Comparison of ENCODE assay signal across 10 cellular contexts in genomic region chrX:115023139-115023538, GRCh38. TPM values are rescaled to one million over a fixed set of nuclear protein-coding genes. Genes with fewer than 3 reads are reported as not detected.
DNase-seq lines count a peak whose midpoint lies in the region; ATAC-seq and TF ChIP-seq lines count a peak whose summit lies in the region.
"Had no signal": no experiment of that assay in that cellular context is flagged by ENCODE, and none has a peak within 500 bp of the region (broad histone marks: within the 10 kb centered on the region; RNA-seq: fewer than 3 reads in every experiment).

No MANE protein-coding gene starts in this region.

- H3K9me3 Mint-ChIP-seq in GM23338: no peaks in the 10 kb centered on the region

- H3K27ac ChIP-seq in osteoblast (ENCODE audit: low read depth, low read length) (peak overlapping the region; percentile 8), GM23338 (ENCODE audit: low read depth) (no peak overlapping the region)

- no peaks in the 10 kb centered on the region for H3K4me1 Mint-ChIP-seq in GM23338

- H3K27me3 ChIP-seq in osteoblast (ENCODE audit: insufficient read depth, low read length): no peaks in the 10 kb centered on the region
- no peaks in the 10 kb centered on the region for H3K27me3 ChIP-seq in GM23338 (ENCODE audit: insufficient read depth)

- H3K27me3 Mint-ChIP-seq in GM23338 (ENCODE audit: insufficient read depth, low read depth, poor library complexity): no peaks in the 10 kb centered on the region

- no peaks in the 10 kb centered on the region for H3K9me3 ChIP-seq in osteoblast (ENCODE audit: low read depth, low read length)

- H3K4me3 ChIP-seq in epithelial cell of proximal tubule (ENCODE audit: low read depth, low read length): no peak overlapping the region
- H3K4me3 ChIP-seq in osteoblast (ENCODE audit: insufficient read depth, low read length): no peak overlapping the region
- no peak overlapping the region for H3K4me3 ChIP-seq in GM23338

- peak; percentile 63 for DNase-seq in Daoy (ENCODE audit: low read depth)
- DNase-seq in OCI-M1 (lab: John Stamatoyannopoulos, UW): peak; percentile 1
- DNase-seq in epithelial cell of proximal tubule (ENCODE audit: low read depth): peak; percentile 43
- DNase-seq in osteoblast (ENCODE audit: insufficient read length, low spot score, missing footprints): peak; percentile 62
- no peak for DNase-seq in activated CD4-positive, CD25-positive, alpha-beta regulatory T cell treated with anti-CD3 and anti-CD28 coated beads, Interleukin-2, amount 50 U/mL, for 72 hours
- DNase-seq in GM23338 (ENCODE audit: low spot score): no peak
- DNase-seq: NCI-H2171, SHP77 had no signal

- TF ChIP-seq CTCF in epithelial cell of proximal tubule (conservative IDR thresholded peaks at IDR 0.05; ENCODE audit: low read depth, low read length) (no peak), osteoblast (IDR thresholded peaks at IDR 0.05; ENCODE audit: extremely low read depth, low read depth, low read length) (no peak), GM23338 (conservative IDR thresholded peaks at IDR 0.05; ENCODE audit: low read depth in 2 of 2) (no peak)

- H3F3A ChIP-seq in GM23338 (replicated peaks; ENCODE audit: low read depth): no peaks in the 10 kb centered on the region

- H3K36me3 ChIP-seq in osteoblast (ENCODE audit: insufficient read depth, low read length) (no peaks in the 10 kb centered on the region), GM23338 (ENCODE audit: insufficient read depth) (no peaks in the 10 kb centered on the region)

- H4K20me1 ChIP-seq in osteoblast (ENCODE audit: insufficient read depth, low read length) (no peaks in the 10 kb centered on the region), GM23338 (replicated peaks; ENCODE audit: insufficient read depth) (no peaks in the 10 kb centered on the region)

- H3K4me2 ChIP-seq in osteoblast (ENCODE audit: insufficient read depth, low read length) (no peak overlapping the region), GM23338 (no peak overlapping the region)

- H3K4me3 Mint-ChIP-seq in GM23338: no peak overlapping the region

- no peak overlapping the region for H3K27ac Mint-ChIP-seq in GM23338

- no peak for ATAC-seq in HG03025 (IDR thresholded peaks at IDR 0.05; ENCODE audit: low FRiP score, unreplicated experiment)
- no peak for ATAC-seq in GM23338
- ATAC-seq in GM21529 (IDR thresholded peaks at IDR 0.05; ENCODE audit: unreplicated experiment): no peak

- no peaks in the 10 kb centered on the region for H3K36me3 Mint-ChIP-seq in GM23338 (ENCODE audit: low read depth)

- H3K4me1 ChIP-seq in osteoblast (ENCODE audit: insufficient read depth, low read length) (peaks cover 6% of the 10 kb centered on the region), GM23338 (ENCODE audit: insufficient read depth) (no peaks in the 10 kb centered on the region)

- H2AFZ ChIP-seq in osteoblast (ENCODE audit: low read length) (no peak overlapping the region), GM23338 (no peak overlapping the region)

- no peaks in the 10 kb centered on the region for H3K79me2 ChIP-seq in osteoblast (ENCODE audit: insufficient read depth, low read length)
- H3K79me2 ChIP-seq in GM23338 (replicated peaks; ENCODE audit: insufficient read depth): no peaks in the 10 kb centered on the region

- no peaks in the 10 kb centered on the region for H3K9me2 ChIP-seq in GM23338 (ENCODE audit: insufficient read depth)

TF ChIP-seq in GM23338, 12 proteins besides CTCF, POLR2A, EP300 and RAD21:
- TF ChIP-seq STAT1 (IDR thresholded peaks at IDR 0.05; ENCODE audit: unreplicated experiment) (no peak), JUNB (IDR thresholded peaks at IDR 0.05; ENCODE audit: unreplicated experiment) (no peak), ZNF462 (CRISPR knock-in tag; IDR thresholded peaks at IDR 0.05) (no peak), POLR2AphosphoS5 (IDR thresholded peaks at IDR 0.05; ENCODE audit: low read depth) (no peak)

RNA-seq across cellular contexts. Expression of gene IL13RA2, which starts 5.7 kb away (rescaled TPM):
- 70.3 and 79.4 TPM in 2 replicates for total RNA-seq in Daoy (2014; rRNA removed; shearing (Covaris generic))
- total RNA-seq in epithelial cell of proximal tubule (0.22 and 2.3 TPM in 2 replicates), osteoblast (0.88 and 1.1 TPM in 2 replicates)
- total RNA-seq in GM23338 (2014; rRNA removed; shearing (Covaris generic)): not detected in 2 replicates
- not detected in 2 replicates for polyA plus RNA-seq in GM23338 (2016; fragmentation: Nextera tagmentation; extraction: Ambion mirVana)

Comparison
In these comparisons a context has a peak if more than half of its experiments do, and no peak if none do; other contexts are left out.
1. DNase-seq: peak in Daoy (single experiment), OCI-M1 (single experiment), epithelial cell of proximal tubule (single experiment) and osteoblast (single experiment); none in activated CD4-positive, CD25-positive, alpha-beta regulatory T cell treated with anti-CD3 and anti-CD28 coated beads, Interleukin-2, amount 50 U/mL, for 72 hours (single experiment) and GM23338 (single experiment).
2. RNA of gene IL13RA2, which starts 5.7 kb away (total RNA-seq): 70.3 to 79.4 TPM in Daoy; 0.22 to 2.3 TPM in epithelial cell of proximal tubule, 0.88 to 1.1 TPM in osteoblast and not detected in GM23338; every median in the first group is over 10 times any median in the second.